Comparison of ENCODE assay signal across 16 cellular contexts in genomic region chr15:51024735-51025453, GRCh38.
A peak's percentile ranks its signal among the peaks of the same experiment; 100 is the strongest.
DNase-seq lines count a peak whose midpoint lies in the region; ATAC-seq and TF ChIP-seq lines count a peak whose summit lies in the region.
"Had no signal": no experiment of that assay in that cellular context is flagged by ENCODE, and none has a peak within 500 bp of the region (broad histone marks: within the 10 kb centered on the region; RNA-seq: fewer than 3 reads in every experiment).

No MANE protein-coding gene starts in this region.

- WGBS in mesenchymal stem cell = 97% methylated on average over 3 of the region's 4 CpGs

- H3K4me3 ChIP-seq in AG10803 (ENCODE audit: low read length) (no peak overlapping the region), mesenchymal stem cell (ENCODE audit: insufficient read depth in 1 of 2, low read depth in 1 of 2, low read length in 2 of 2) (no peak overlapping the region)
- H3K4me3 ChIP-seq: GM23338, stomach had no signal

- no peak overlapping the region for H4K91ac ChIP-seq in mesenchymal stem cell (ENCODE audit: low read length)

- H3K27me3 ChIP-seq in mesenchymal stem cell (ENCODE audit: control insufficient read depth in 1 of 2, insufficient read depth in 1 of 2, low read length in 2 of 2) = no peaks in the 10 kb centered on the region
- H3K27me3 ChIP-seq: stomach had no signal

- H3K4ac ChIP-seq in mesenchymal stem cell (ENCODE audit: low read depth in 1 of 2, low read length in 2 of 2) = no peak overlapping the region

- H3K36me3 ChIP-seq in mesenchymal stem cell (ENCODE audit: control insufficient read depth in 1 of 2, insufficient read depth in 2 of 2, low read depth in 1 of 2, low read length in 2 of 2) = peaks cover 0 to 6% of the 10 kb centered on the region in 2 experiments
- H3K36me3 ChIP-seq: neutrophil, stomach had no signal

- H2BK15ac ChIP-seq in mesenchymal stem cell (ENCODE audit: low read depth, poor library complexity, severe bottlenecking) = no peak overlapping the region

- H3K27ac ChIP-seq in mesenchymal stem cell (ENCODE audit: low read length, poor library complexity, severe bottlenecking) (no peak overlapping the region), substantia nigra (ENCODE audit: low read depth, low read length, poor library complexity, severe bottlenecking) (no peak overlapping the region)
- H3K27ac ChIP-seq: neutrophil, stomach had no signal

- no peak overlapping the region for H2BK120ac ChIP-seq in mesenchymal stem cell (ENCODE audit: low read depth, low read length)

- H3K23ac ChIP-seq in mesenchymal stem cell (ENCODE audit: low read length in 2 of 2) = no peak overlapping the region

- TF ChIP-seq CTCF in AG10803 (conservative IDR thresholded peaks at IDR 0.05; ENCODE audit: low read length) = no peak

- peak overlapping the region; percentile 14 for H3K9ac ChIP-seq in mesenchymal stem cell (ENCODE audit: low read length)

- no peak overlapping the region for H2AFZ ChIP-seq in mesenchymal stem cell (ENCODE audit: low read depth, low read length)
- H2AFZ ChIP-seq: GM23338 had no signal

- H3K9me3 ChIP-seq in mesenchymal stem cell (ENCODE audit: control insufficient read depth, low read length) = no peaks in the 10 kb centered on the region
- H3K9me3 ChIP-seq: neutrophil, stomach had no signal

- H3K18ac ChIP-seq in mesenchymal stem cell (ENCODE audit: low read depth in 1 of 2, low read length in 2 of 2) = no peak overlapping the region

- H3K79me1 ChIP-seq in mesenchymal stem cell (replicated peaks; ENCODE audit: low read length, poor library complexity, severe bottlenecking) = peaks cover 4% of the 10 kb centered on the region

- no peak overlapping the region for H4K8ac ChIP-seq in mesenchymal stem cell (ENCODE audit: low read length)

- H3K4me1 ChIP-seq in mesenchymal stem cell (ENCODE audit: control insufficient read depth, insufficient read depth, low read depth, low read length) = peaks cover 6% of the 10 kb centered on the region
- H3K4me1 ChIP-seq: stomach had no signal

- DNase-seq in AG10803 (ENCODE audit: low read depth) (peak; percentile 49), NCI-H1694 treated with DMSO at 0.1 percent for 48 hours (lab: John Stamatoyannopoulos, UW) (peak; percentile 71), cerebellum (ENCODE audit: low spot score) (peak; percentile 11), mesenchymal stem cell (no peak), substantia nigra (lab: John Stamatoyannopoulos, UW) (no peak), activated gamma-delta T cell treated with Interleukin-2 at 50 U/mL for 16 hours (no peak), UCSD-AML1 (lab: John Stamatoyannopoulos, UW; ENCODE audit: unreplicated experiment) (no peak)
- DNase-seq: activated CD4-positive, alpha-beta T cell treated with anti-CD3 and anti-CD28 coated beads, Interleukin-2, amount 50 U/mL, for 1 hour; activated T-cell treated with anti-CD3 and anti-CD28 coated beads, Interleukin-2, amount 50 U/mL, for 24 hours; NCI-H1417 treated with DMSO at 0.1 percent for 48 hours; NCI-H748 treated with DMSO at 0.1 percent for 48 hours; stomach; T-helper 2 cell had no signal

- H2BK12ac ChIP-seq in mesenchymal stem cell (ENCODE audit: low read length in 2 of 2) = no peak overlapping the region

- no peak overlapping the region for H3K4me2 ChIP-seq in mesenchymal stem cell (ENCODE audit: low read length, poor library complexity, severe bottlenecking)
- H3K4me2 ChIP-seq: GM23338 had no signal

- no peak overlapping the region for H3K14ac ChIP-seq in mesenchymal stem cell (ENCODE audit: low read length in 2 of 2)

- H2AK5ac ChIP-seq in mesenchymal stem cell (ENCODE audit: low read length, severe bottlenecking) = no peak overlapping the region

- no peak overlapping the region for H2BK5ac ChIP-seq in mesenchymal stem cell (ENCODE audit: low read depth, low read length, poor library complexity, severe bottlenecking)

- no peak for ATAC-seq in GM21447 (IDR thresholded peaks at IDR 0.05; ENCODE audit: unreplicated experiment)
- ATAC-seq: GM23338 had no signal

Comparison
In these comparisons a context has a peak if more than half of its experiments do, and no peak if none do; other contexts are left out.
1. DNase-seq: peak in AG10803 (single experiment), NCI-H1694 treated with DMSO at 0.1 percent for 48 hours (single experiment) and cerebellum (single experiment); none in mesenchymal stem cell (single experiment), substantia nigra (0 of 49), activated gamma-delta T cell treated with Interleukin-2 at 50 U/mL for 16 hours (single experiment) and UCSD-AML1 (single experiment).